32 cellular contexts compared by ENCODE assay signal in genomic region chr2:101147062-101147461, GRCh38.
"Had no signal": no experiment of that assay in that cellular context is flagged by ENCODE, and none has a peak within 500 bp of the region (broad histone marks: within the 10 kb centered on the region; RNA-seq: fewer than 3 reads in every experiment).

No MANE protein-coding gene starts in this region.

- ATAC-seq: activated CD4-positive, alpha-beta T cell treated with anti-CD3 and anti-CD28 coated beads for 36 hours; activated CD8-positive, alpha-beta memory T cell treated with anti-CD3 and anti-CD28 coated beads, Interleukin-2, amount 10 ng/mL, durations not matched to agents 7 days and 5 days; activated CD8-positive, alpha-beta T cell treated with anti-CD3 and anti-CD28 coated beads, Interleukin-2, amount 10 ng/mL, durations not matched to agents 7 days and 5 days; activated naive CD8-positive, alpha-beta T cell treated with anti-CD3 and anti-CD28 coated beads, Interleukin-2, amount 50 U/mL, for 24 hours; body of pancreas; esophagus mucosa; heart left ventricle had no signal

- H3K4me3 ChIP-seq: adrenal gland, body of pancreas, coronary artery, dorsolateral prefrontal cortex, heart left ventricle had no signal

- H3K27ac Mint-ChIP-seq: activated CD4-positive, alpha-beta memory T cell treated with anti-CD3 and anti-CD28 coated beads for 36 hours; activated CD4-positive, alpha-beta T cell treated with anti-CD3 and anti-CD28 coated beads for 36 hours; activated CD4-positive, alpha-beta T cell treated with anti-CD3 and anti-CD28 coated beads, Interleukin-2, amount 10 ng/mL, durations not matched to agents 24 days and 14 days; activated CD8-positive, alpha-beta memory T cell treated with anti-CD3 and anti-CD28 coated beads, Interleukin-2, amount 10 ng/mL, durations not matched to agents 7 days and 5 days; activated CD8-positive, alpha-beta T cell treated with anti-CD3 and anti-CD28 coated beads, Interleukin-2, amount 10 ng/mL, durations not matched to agents 7 days and 5 days; activated naive CD4-positive, alpha-beta T cell treated with anti-CD3 and anti-CD28 coated beads for 36 hours; activated naive CD4-positive, alpha-beta T cell treated with anti-CD3 and anti-CD28 coated beads, Interleukin-2, amount 50 U/mL, for 24 hours; activated naive CD8-positive, alpha-beta T cell treated with anti-CD3 and anti-CD28 coated beads for 36 hours; activated naive CD8-positive, alpha-beta T cell treated with anti-CD3 and anti-CD28 coated beads, Interleukin-2, amount 50 U/mL, for 24 hours; activated T-helper 1 cell treated with anti-CD3 and anti-CD28 coated beads, Interleukin-12 subunit alpha, Interleukin-12 subunit beta, Interleukin-2, Interleukin-4 antibody, amounts not matched to agents 30 ng/mL and 10 ng/mL and 1 ng/mL, durations not matched to agents 14 hours and 24 hours and 36 hours; activated T-helper 2 cell treated with anti-CD3 and anti-CD28 coated beads, Interferon-gamma antibody, Interleukin-2, Interleukin-4, amounts not matched to agents 10 μg/mL and 5 μg/mL and 100 μg/mL, durations not matched to agents 14 hours and 24 hours and 36 hours; dendritic cell treated with granulocyte-macrophage colony-stimulating factor and Interleukin-4, amounts not matched to agents 40 ng/mL and 50 ng/mL, for 4 days; endodermal cell had no signal

- H3K36me3 Mint-ChIP-seq: activated CD4-positive, alpha-beta memory T cell treated with anti-CD3 and anti-CD28 coated beads for 36 hours; activated CD8-positive, alpha-beta memory T cell treated with anti-CD3 and anti-CD28 coated beads, Interleukin-2, amount 10 ng/mL, durations not matched to agents 7 days and 5 days; activated naive CD8-positive, alpha-beta T cell treated with anti-CD3 and anti-CD28 coated beads for 36 hours had no signal

- H3K27me3 ChIP-seq: adrenal gland, body of pancreas, dorsolateral prefrontal cortex, heart left ventricle had no signal

- DNase-seq: activated CD4-positive, alpha-beta memory T cell treated with anti-CD3 and anti-CD28 coated beads for 36 hours; activated CD4-positive, alpha-beta T cell treated with anti-CD3 and anti-CD28 coated beads for 36 hours; activated CD4-positive, alpha-beta T cell treated with anti-CD3 and anti-CD28 coated beads, Interleukin-2, amount 10 ng/mL, durations not matched to agents 24 days and 14 days; activated CD4-positive, CD25-positive, alpha-beta regulatory T cell; activated CD4-positive, CD25-positive, alpha-beta regulatory T cell treated with anti-CD3 and anti-CD28 coated beads, Interleukin-2, amount 50 U/mL, for 72 hours; activated CD8-positive, alpha-beta memory T cell treated with anti-CD3 and anti-CD28 coated beads, Interleukin-2, amount 10 ng/mL, durations not matched to agents 7 days and 5 days; activated CD8-positive, alpha-beta memory T cell treated with anti-CD3 and anti-CD28 coated beads, Interleukin-2, amount 50 U/mL, for 4 hours; activated CD8-positive, alpha-beta T cell treated with anti-CD3 and anti-CD28 coated beads, Interleukin-2, amount 10 ng/mL, durations not matched to agents 7 days and 5 days; activated effector memory CD4-positive, alpha-beta T cell treated with anti-CD3 and anti-CD28 coated beads, Interleukin-2, amount 50 U/mL, for 16 hours; activated naive CD4-positive, alpha-beta T cell treated with anti-CD3 and anti-CD28 coated beads for 36 hours; activated naive CD8-positive, alpha-beta T cell treated with anti-CD3 and anti-CD28 coated beads for 36 hours; activated naive CD8-positive, alpha-beta T cell treated with anti-CD3 and anti-CD28 coated beads, Interleukin-2, amount 50 U/mL, for 24 hours; activated T-cell treated with anti-CD3 and anti-CD28 coated beads, Interleukin-2, amount 50 U/mL, for 1 hour; activated T-cell treated with anti-CD3 and anti-CD28 coated beads, Interleukin-2, amount 50 U/mL, for 48 hours; adrenal gland; amygdala; aorta; body of pancreas; dorsolateral prefrontal cortex; effector memory CD4-positive, alpha-beta T cell; endodermal cell; foreskin fibroblast; glutamatergic neuron; heart left ventricle; T-helper 2 cell had no signal

- H3K36me3 ChIP-seq: adrenal gland, heart left ventricle had no signal

- H3K9me3 Mint-ChIP-seq: activated CD4-positive, alpha-beta memory T cell treated with anti-CD3 and anti-CD28 coated beads for 36 hours; activated CD4-positive, alpha-beta T cell treated with anti-CD3 and anti-CD28 coated beads, Interleukin-2, amount 10 ng/mL, durations not matched to agents 24 days and 14 days; activated naive CD4-positive, alpha-beta T cell treated with anti-CD3 and anti-CD28 coated beads for 36 hours; activated naive CD4-positive, alpha-beta T cell treated with anti-CD3 and anti-CD28 coated beads, Interleukin-2, amount 50 U/mL, for 24 hours; activated naive CD8-positive, alpha-beta T cell treated with anti-CD3 and anti-CD28 coated beads for 36 hours; activated naive CD8-positive, alpha-beta T cell treated with anti-CD3 and anti-CD28 coated beads, Interleukin-2, amount 50 U/mL, for 24 hours; activated T-helper 1 cell treated with anti-CD3 and anti-CD28 coated beads, Interleukin-12 subunit alpha, Interleukin-12 subunit beta, Interleukin-2, Interleukin-4 antibody, amounts not matched to agents 30 ng/mL and 10 ng/mL and 1 ng/mL, durations not matched to agents 14 hours and 24 hours and 36 hours; activated T-helper 2 cell treated with anti-CD3 and anti-CD28 coated beads, Interferon-gamma antibody, Interleukin-2, Interleukin-4, amounts not matched to agents 10 μg/mL and 5 μg/mL and 100 μg/mL, durations not matched to agents 14 hours and 24 hours and 36 hours; central memory CD8-positive, alpha-beta T cell; dendritic cell treated with granulocyte-macrophage colony-stimulating factor and Interleukin-4, amounts not matched to agents 40 ng/mL and 50 ng/mL, for 4 days had no signal

- H3K27ac ChIP-seq: adrenal gland, body of pancreas, coronary artery, dorsolateral prefrontal cortex had no signal

- H3K4me3 Mint-ChIP-seq: activated CD4-positive, alpha-beta memory T cell treated with anti-CD3 and anti-CD28 coated beads for 36 hours; activated CD4-positive, alpha-beta T cell treated with anti-CD3 and anti-CD28 coated beads for 36 hours; activated CD4-positive, alpha-beta T cell treated with anti-CD3 and anti-CD28 coated beads, Interleukin-2, amount 10 ng/mL, durations not matched to agents 24 days and 14 days; activated CD8-positive, alpha-beta memory T cell treated with anti-CD3 and anti-CD28 coated beads, Interleukin-2, amount 10 ng/mL, durations not matched to agents 7 days and 5 days; activated CD8-positive, alpha-beta T cell treated with anti-CD3 and anti-CD28 coated beads, Interleukin-2, amount 10 ng/mL, durations not matched to agents 7 days and 5 days; activated naive CD4-positive, alpha-beta T cell treated with anti-CD3 and anti-CD28 coated beads for 36 hours; activated naive CD4-positive, alpha-beta T cell treated with anti-CD3 and anti-CD28 coated beads, Interleukin-2, amount 50 U/mL, for 24 hours; activated naive CD8-positive, alpha-beta T cell treated with anti-CD3 and anti-CD28 coated beads for 36 hours; activated naive CD8-positive, alpha-beta T cell treated with anti-CD3 and anti-CD28 coated beads, Interleukin-2, amount 50 U/mL, for 24 hours; activated T-helper 1 cell treated with anti-CD3 and anti-CD28 coated beads, Interleukin-12 subunit alpha, Interleukin-12 subunit beta, Interleukin-2, Interleukin-4 antibody, amounts not matched to agents 30 ng/mL and 10 ng/mL and 1 ng/mL, durations not matched to agents 14 hours and 24 hours and 36 hours; central memory CD8-positive, alpha-beta T cell; dendritic cell treated with granulocyte-macrophage colony-stimulating factor and Interleukin-4, amounts not matched to agents 40 ng/mL and 50 ng/mL, for 4 days; endodermal cell had no signal

- H3K9me3 ChIP-seq: adrenal gland, body of pancreas had no signal
